Comparison of ENCODE assay signal across 8 cellular contexts in the genomic region with DNA sequence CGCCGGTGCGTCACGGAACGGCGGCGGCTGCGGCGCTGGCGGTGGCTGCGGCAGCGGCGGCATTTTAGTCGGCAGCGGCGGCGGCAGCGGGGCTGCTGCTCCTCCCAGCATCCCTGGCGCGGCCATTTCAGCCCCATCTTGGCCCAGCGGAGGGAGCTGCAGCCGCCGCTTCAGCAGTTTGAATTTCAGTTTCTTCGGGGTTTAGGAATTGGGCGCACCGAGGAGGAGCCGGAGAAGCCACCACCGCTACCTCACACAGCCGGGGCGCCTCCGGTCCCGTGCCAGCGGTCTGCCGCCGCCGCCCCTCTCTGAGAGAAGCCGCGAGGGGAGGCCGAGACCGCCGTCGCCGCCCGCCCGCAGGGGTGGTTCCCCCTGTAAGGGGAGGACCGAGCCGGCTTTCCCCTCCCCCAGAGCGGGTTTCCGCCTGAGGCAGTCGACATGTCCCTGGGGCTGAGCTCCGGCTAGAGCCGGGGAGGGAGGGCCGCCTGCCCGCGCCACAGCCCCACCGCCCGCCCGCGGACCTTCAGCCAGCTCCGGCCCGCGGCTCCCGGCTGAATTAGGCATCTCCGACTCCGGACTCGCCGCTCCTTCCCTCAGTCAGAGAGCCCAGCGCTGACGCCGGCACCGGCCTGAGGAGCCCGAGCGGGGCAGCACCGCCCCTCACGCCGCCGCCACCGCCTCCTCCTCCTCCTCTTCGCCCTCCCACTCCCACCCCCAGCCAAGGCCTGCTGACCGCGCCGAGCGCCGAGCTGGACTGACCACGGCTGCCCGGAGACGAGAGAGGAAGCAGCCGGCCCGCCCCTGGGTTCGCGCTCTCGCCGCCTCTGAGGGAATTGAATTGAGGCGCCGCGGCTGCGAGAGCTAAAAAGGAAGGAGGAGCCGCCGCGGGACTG. TPM values are rescaled to one million over a fixed set of nuclear protein-coding genes. Genes with fewer than 3 reads are reported as not detected.
A peak's percentile ranks its signal among the peaks of the same experiment; 100 is the strongest.
DNase-seq lines count a peak whose midpoint lies in the region; ATAC-seq and TF ChIP-seq lines count a peak whose summit lies in the region.

Gene TSC22D2 (plus strand): TSS at position 67 of the 893 bp plus-strand sequence. CDS start 1,053 bp downstream, outside the sequence.

- peaks cover 8% of the 10 kb centered on the region for H3K27me3 Mint-ChIP-seq in activated CD4-positive, alpha-beta T cell treated with anti-CD3 and anti-CD28 coated beads, Interleukin-2, amount 10 ng/mL, durations not matched to agents 7 days and 5 days

- POLR2A ChIA-PET in activated CD4-positive, alpha-beta T cell treated with anti-CD3 and anti-CD28 coated beads, Interleukin-2, amount 10 ng/mL, durations not matched to agents 7 days and 5 days (lab: Charles Lee), result no interaction called here

- H3K4me2 ChIP-seq in BLaER1 treated with 17β-estradiol and CSF1 and Interleukin-3, amounts not matched to agents 10 nM and 100 nM, result peak within 1 kb of the TSS; percentile 85 to 99 (median 94)

- CTCF ChIA-PET in activated CD4-positive, alpha-beta T cell treated with anti-CD3 and anti-CD28 coated beads, Interleukin-2, amount 10 ng/mL, durations not matched to agents 7 days and 5 days (lab: Charles Lee), result interaction anchor here (0.6 to 4.6 kb wide), 12 partner anchors 9 to 355 kb away, joined by 3 to 20 read pairs (median 4); partner anchors contain the start of gene SIAH2

- peak; percentile 93 to 99 for DNase-seq in NCI-H526 (lab: John Stamatoyannopoulos, UW)
- DNase-seq in activated CD4-positive, alpha-beta T cell treated with anti-CD3 and anti-CD28 coated beads, Interleukin-2, amount 10 ng/mL, durations not matched to agents 7 days and 5 days, result peak; percentile 93
- DNase-seq in cortex of kidney (lab: John Stamatoyannopoulos, UW), result peak; percentile 60
- peak; percentile 96 to 99 for DNase-seq in left lung
- peak; percentile 79 to 97 for DNase-seq in stimulated activated CD4-positive, alpha-beta T cell treated with anti-CD3 and anti-CD28 coated beads, Interleukin-2, amount 100 ng/mL, for 48 hours

- intact Hi-C loops in left lung (cut with DNase I), result no loop called here

- H3K27ac Mint-ChIP-seq in activated CD4-positive, alpha-beta T cell treated with anti-CD3 and anti-CD28 coated beads, Interleukin-2, amount 10 ng/mL, durations not matched to agents 7 days and 5 days, result peak within 1 kb of the TSS; percentile 94

- no peaks in the 10 kb centered on the region for H3K9me3 Mint-ChIP-seq in activated CD4-positive, alpha-beta T cell treated with anti-CD3 and anti-CD28 coated beads, Interleukin-2, amount 10 ng/mL, durations not matched to agents 7 days and 5 days

- peaks cover 19% of the 10 kb centered on the region for H3K36me3 Mint-ChIP-seq in activated CD4-positive, alpha-beta T cell treated with anti-CD3 and anti-CD28 coated beads, Interleukin-2, amount 10 ng/mL, durations not matched to agents 7 days and 5 days (ENCODE audit: low read depth)

- H3K36me3 ChIP-seq in BLaER1 treated with 17β-estradiol and CSF1 and Interleukin-3, amounts not matched to agents 10 nM and 100 nM, result peaks cover 0 to 10% (median 0%) of the 10 kb centered on the region in 11 experiments; a peak in 6 of 22 replicates
- H3K36me3 ChIP-seq in left lung, result no peaks in the 10 kb centered on the region

- peak within 1 kb of the TSS; percentile 93 to 98 (median 96) for H3K27ac ChIP-seq in BLaER1 treated with 17β-estradiol and CSF1 and Interleukin-3, amounts not matched to agents 10 nM and 100 nM
- peak within 1 kb of the TSS; percentile 100 for H3K27ac ChIP-seq in left lung

- ATAC-seq in HG03432 (IDR thresholded peaks at IDR 0.05; ENCODE audit: unreplicated experiment) (peak; percentile 71), left lung (peak; percentile 85)

- peak within 1 kb of the TSS; percentile 83 for H3K4me3 Mint-ChIP-seq in activated CD4-positive, alpha-beta T cell treated with anti-CD3 and anti-CD28 coated beads, Interleukin-2, amount 10 ng/mL, durations not matched to agents 7 days and 5 days

- peak within 1 kb of the TSS; percentile 80 to 97 (median 89) for H3K4me3 ChIP-seq in BLaER1 treated with 17β-estradiol and CSF1 and Interleukin-3, amounts not matched to agents 10 nM and 100 nM
- H3K4me3 ChIP-seq in left lung, result peak within 1 kb of the TSS; percentile 86 to 91

- H3K4me1 ChIP-seq in BLaER1 treated with 17β-estradiol and CSF1 and Interleukin-3, amounts not matched to agents 10 nM and 100 nM, result peaks cover 5 to 23% (median 15%) of the 10 kb centered on the region in 10 experiments; a peak in 17 of 20 replicates
- H3K4me1 ChIP-seq in left lung, result peaks cover 0 to 29% of the 10 kb centered on the region in 2 donors

- H3K4me1 Mint-ChIP-seq in activated CD4-positive, alpha-beta T cell treated with anti-CD3 and anti-CD28 coated beads, Interleukin-2, amount 10 ng/mL, durations not matched to agents 7 days and 5 days, result peaks cover 32% of the 10 kb centered on the region

- TF ChIP-seq CTCF in left lung (IDR thresholded peaks at IDR 0.05), result no peak

- H3K27me3 ChIP-seq in BLaER1 treated with 17β-estradiol and CSF1 and Interleukin-3, amounts not matched to agents 10 nM and 100 nM, result no peaks in the 10 kb centered on the region
- no peaks in the 10 kb centered on the region for H3K27me3 ChIP-seq in left lung

- H3K9me3 ChIP-seq in BLaER1 treated with 17β-estradiol and CSF1 and Interleukin-3, amounts not matched to agents 10 nM and 100 nM (replicated peaks in 1 of 11), result no peaks in the 10 kb centered on the region
- H3K9me3 ChIP-seq in left lung, result no peaks in the 10 kb centered on the region

- peak within 1 kb of the TSS; percentile 92 to 99 (median 97) for H3K9ac ChIP-seq in BLaER1 treated with 17β-estradiol and CSF1 and Interleukin-3, amounts not matched to agents 10 nM and 100 nM

- peaks cover 45 to 51% (median 46%) of the 10 kb centered on the region in 11 experiments for H4K20me1 ChIP-seq in BLaER1 treated with 17β-estradiol and CSF1 and Interleukin-3, amounts not matched to agents 10 nM and 100 nM

- TF ChIP-seq POLR2A in GM19193 (IDR thresholded peaks at IDR 0.05; ENCODE audit: extremely low read depth, insufficient read depth, insufficient read length), result peak; percentile 85

RNA-seq across cellular contexts. Expression of gene TSC22D2, which starts in this region (rescaled TPM):
- 10 to 100 TPM; 14.8 to 19.6 TPM for total RNA-seq in activated CD4-positive, alpha-beta T cell treated with anti-CD3 and anti-CD28 coated beads, Interleukin-2, amount 10 ng/mL, durations not matched to agents 7 days and 5 days
- 10 to 100 TPM; 25.9 to 46.6 TPM for total RNA-seq in left lung

Comparison
In these comparisons a context has a peak if more than half of its experiments do, and no peak if none do; other contexts are left out.
1. Peak in every context shown above with its lines: DNase-seq, ATAC-seq, H3K4me3 ChIP-seq and H3K27ac ChIP-seq.